Comparison of ENCODE assay signal across 1 cellular context in the genomic region with DNA sequence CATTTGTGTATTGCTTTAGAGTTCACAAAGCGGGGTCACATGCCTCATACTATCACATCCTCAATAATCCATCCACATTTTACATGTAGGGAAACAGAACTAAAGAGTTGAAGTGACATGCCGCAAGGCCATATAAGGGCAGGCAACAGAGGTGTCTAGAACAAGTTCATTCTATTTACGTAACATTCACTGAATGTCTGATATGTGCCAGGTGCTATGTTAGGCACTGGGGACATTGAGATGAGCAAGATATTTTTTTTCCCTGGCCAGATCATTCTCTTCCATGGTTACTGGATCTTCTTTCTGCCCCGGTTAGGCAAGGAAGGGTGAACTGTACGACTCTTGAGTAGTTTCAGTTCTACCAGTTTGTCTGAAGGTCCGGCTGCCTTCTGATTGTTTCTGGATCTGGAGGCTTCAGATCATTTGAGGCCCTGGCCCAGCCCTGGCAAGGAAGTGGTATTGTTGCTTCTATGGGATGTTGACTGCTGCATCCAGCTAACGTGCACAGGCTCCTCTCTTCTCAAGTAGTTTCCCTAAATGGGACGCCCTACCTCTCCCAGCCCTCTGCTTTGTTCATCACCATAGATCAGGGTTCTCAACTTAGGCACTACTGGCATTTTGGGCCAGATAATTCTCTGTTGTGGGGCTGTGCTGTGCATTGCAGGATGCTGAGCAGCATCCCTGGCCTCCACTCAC.
TF ChIP-seq lines count a peak whose summit lies in the region.

No MANE protein-coding gene starts in this region.

TF ChIP-seq in HepG2, 621 proteins besides CTCF, POLR2A, EP300 and RAD21:
- TF ChIP-seq, protein P1, sequence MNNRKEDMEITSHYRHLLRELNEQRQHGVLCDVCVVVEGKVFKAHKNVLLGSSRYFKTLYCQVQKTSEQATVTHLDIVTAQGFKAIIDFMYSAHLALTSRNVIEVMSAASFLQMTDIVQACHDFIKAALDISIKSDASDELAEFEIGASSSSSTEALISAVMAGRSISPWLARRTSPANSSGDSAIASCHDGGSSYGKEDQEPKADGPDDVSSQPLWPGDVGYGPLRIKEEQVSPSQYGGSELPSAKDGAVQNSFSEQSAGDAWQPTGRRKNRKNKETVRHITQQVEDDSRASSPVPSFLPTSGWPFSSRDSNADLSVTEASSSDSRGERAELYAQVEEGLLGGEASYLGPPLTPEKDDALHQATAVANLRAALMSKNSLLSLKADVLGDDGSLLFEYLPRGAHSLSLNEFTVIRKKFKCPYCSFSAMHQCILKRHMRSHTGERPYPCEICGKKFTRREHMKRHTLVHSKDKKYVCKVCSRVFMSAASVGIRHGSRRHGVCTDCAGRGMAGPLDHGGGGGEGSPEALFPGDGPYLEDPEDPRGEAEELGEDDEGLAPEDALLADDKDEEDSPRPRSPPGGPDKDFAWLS (CRISPR knock-in tag; IDR thresholded peaks at IDR 0.05; ENCODE audit: borderline replicate concordance), result no peak
- TF ChIP-seq NFIC (IDR thresholded peaks at IDR 0.05; ENCODE audit: low read length), result no peak
